In the genomic region with DNA sequence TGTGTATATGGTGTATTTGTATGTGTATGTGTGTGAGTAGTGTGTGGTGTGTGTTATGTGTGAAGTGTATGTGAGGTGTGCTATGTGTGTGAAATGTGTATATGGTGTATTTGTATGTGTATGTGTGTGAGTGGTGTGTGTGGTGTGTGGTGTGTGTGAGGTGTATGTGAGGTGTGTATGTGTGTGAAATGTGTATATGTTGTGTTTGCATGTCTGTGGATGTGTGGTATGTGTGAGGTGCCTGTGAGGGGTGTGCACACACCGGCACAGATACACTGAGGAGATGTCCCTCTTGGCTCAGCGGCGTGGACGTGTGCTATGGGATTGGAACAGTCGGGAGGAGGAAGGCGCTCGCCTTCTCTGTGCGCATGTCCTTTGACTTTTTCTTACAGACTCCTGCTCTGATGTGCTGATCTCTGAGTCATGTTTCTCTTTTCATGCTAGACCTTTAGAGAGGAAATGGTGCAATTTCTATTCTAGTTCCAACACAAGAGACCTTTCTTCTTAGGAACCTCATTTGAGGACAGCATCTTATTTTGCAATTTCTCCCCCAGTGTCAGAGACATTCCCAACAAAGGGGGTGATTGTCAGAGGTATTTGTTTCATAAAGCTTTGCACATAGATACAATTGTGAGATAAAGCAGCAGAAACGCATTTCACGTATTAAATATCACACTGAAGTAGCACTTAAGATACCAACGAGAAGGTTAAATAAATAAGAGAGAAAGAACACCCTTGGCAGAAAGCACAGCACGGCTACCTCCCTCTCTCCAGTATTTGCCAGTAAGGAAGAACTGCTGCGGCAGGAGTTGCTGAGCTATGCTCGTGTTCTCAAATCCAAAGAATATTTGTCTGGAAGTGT, we compare ENCODE assay signal across 8 cellular contexts. TPM values are rescaled to one million over a fixed set of nuclear protein-coding genes. Genes with fewer than 3 reads are reported as not detected.
DNase-seq lines count a peak whose midpoint lies in the region; ATAC-seq and TF ChIP-seq lines count a peak whose summit lies in the region.

No MANE protein-coding gene starts in this region.

- intact Hi-C loops in sciatic nerve (cut with DNase I), result no loop called here

- DNase-seq in AML-193 (lab: John Stamatoyannopoulos, UW) (peak; percentile 90 to 91), HPDE6-E6E7 (ENCODE audit: extremely low spot score) (peak; percentile 69), SK-MEL-5 (ENCODE audit: low read depth, low spot score) (peak; percentile 100), fibroblast of pulmonary artery (ENCODE audit: low read depth) (peak; percentile 98), sciatic nerve (ENCODE audit: low spot score) (peak; percentile 73), activated gamma-delta T cell treated with Interleukin-2 at 50 U/mL for 16 hours (no peak), H7 (no peak), putamen (ENCODE audit: low spot score) (no peak)

- in situ Hi-C loops in SK-MEL-5 (cut with HindIII; ENCODE audit: low pct_unique_long_range_greater_than_20kb, low sequenced_read_pairs), result no loop called here

- peak; percentile 96 for ATAC-seq in sciatic nerve

- H3K36me3 ChIP-seq in H7 (replicated peaks; ENCODE audit: control insufficient read depth, insufficient read depth, low read length), result no peaks in the 10 kb centered on the region

- H3K4me3 ChIP-seq in fibroblast of pulmonary artery (replicated peaks; ENCODE audit: low read depth, low read length) (peak overlapping the region; percentile 3), H7 (ENCODE audit: insufficient read depth, low read depth, low read length) (no peak overlapping the region)

- TF ChIP-seq CTCF in fibroblast of pulmonary artery (IDR thresholded peaks at IDR 0.05; ENCODE audit: low read length, missing control alignments), result no peak

- H3K27me3 ChIP-seq in H7 (ENCODE audit: control insufficient read depth, insufficient read depth, low read length), result no peaks in the 10 kb centered on the region

RNA-seq across cellular contexts. Expression of gene TNFRSF19, which starts 11.3 kb away (rescaled TPM):
- 128 and 130 TPM in 2 replicates for total RNA-seq in SK-MEL-5 (2014; rRNA removed; shearing (Covaris generic))
- 143 and 197 TPM in 2 replicates for polyA plus RNA-seq in SK-MEL-5 (2015; cell fraction: cytosol; rRNA removed)
- polyA plus RNA-seq in SK-MEL-5 (2015; cell fraction: nucleus; rRNA removed), result 194 and 211 TPM in 2 replicates
- 25.9 TPM for total RNA-seq in sciatic nerve
- 0.22 and 0.31 TPM in 2 replicates for total RNA-seq in H7 (2014; rRNA removed; shearing (Covaris generic))

Comparison
In these comparisons a context has a peak if more than half of its experiments do, and no peak if none do; other contexts are left out.
1. DNase-seq: peak in AML-193 (2 of 2), HPDE6-E6E7 (single experiment), SK-MEL-5 (single experiment), fibroblast of pulmonary artery (single experiment) and sciatic nerve (single experiment); none in activated gamma-delta T cell treated with Interleukin-2 at 50 U/mL for 16 hours (single experiment), H7 (single experiment) and putamen (single experiment).
2. RNA of gene TNFRSF19, which starts 11.3 kb away (total RNA-seq): 128 to 130 TPM in SK-MEL-5 and 25.9 TPM in sciatic nerve (single experiment); 0.22 to 0.31 TPM in H7; every median in the first group is over 10 times any median in the second.